25 cellular contexts compared by ENCODE assay signal in the genomic region with DNA sequence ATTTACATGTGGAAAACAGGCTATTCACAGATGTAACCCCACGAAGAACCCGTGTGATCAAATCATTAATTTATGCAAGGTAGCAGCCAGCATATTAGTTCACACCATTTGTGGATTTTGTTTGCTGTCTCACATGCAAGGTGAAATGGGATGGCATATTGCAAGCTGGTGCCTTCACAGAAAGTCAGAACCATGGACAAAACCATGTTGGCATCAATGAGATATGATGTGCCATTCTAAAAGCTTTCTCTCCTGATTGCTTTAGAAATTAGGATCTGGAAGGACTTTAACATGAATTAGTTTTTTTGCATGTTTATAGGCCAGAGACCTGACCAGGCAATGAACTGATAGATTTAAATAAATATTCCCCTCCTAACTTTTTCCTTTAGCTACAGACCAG.
DNase-seq lines count a peak whose midpoint lies in the region; ATAC-seq and TF ChIP-seq lines count a peak whose summit lies in the region.
"Had no signal": no experiment of that assay in that cellular context is flagged by ENCODE, and none has a peak within 500 bp of the region (broad histone marks: within the 10 kb centered on the region; RNA-seq: fewer than 3 reads in every experiment).

No MANE protein-coding gene starts in this region.

- peaks cover 55% of the 10 kb centered on the region for H3F3A ChIP-seq in neural progenitor cell (ENCODE audit: low read depth)

- ATAC-seq in GM21447 (IDR thresholded peaks at IDR 0.05; ENCODE audit: unreplicated experiment) (no peak), GM19395 (IDR thresholded peaks at IDR 0.05; ENCODE audit: unreplicated experiment) (no peak)
- ATAC-seq: K562, Right ventricle myocardium inferior had no signal

- H3K4me3 ChIP-seq in dorsolateral prefrontal cortex (no peak overlapping the region), neural progenitor cell (no peak overlapping the region)
- H3K4me3 ChIP-seq: BLaER1, K562, PC-9, SJCRH30 had no signal

- no peak overlapping the region for H3K4me2 ChIP-seq in neural progenitor cell
- H3K4me2 ChIP-seq: BLaER1, PC-9 had no signal

- no peaks in the 10 kb centered on the region for H3K27me3 Mint-ChIP-seq in neural progenitor cell (ENCODE audit: insufficient read depth, low read depth)
- no peaks in the 10 kb centered on the region for H3K27me3 Mint-ChIP-seq in T-helper 2 cell treated with Interferon-gamma antibody and Interleukin-4, amounts not matched to agents 5 μg/mL and 100 μg/mL, for 36 hours (ENCODE audit: low read depth)
- H3K27me3 Mint-ChIP-seq: CD4-positive, CD25-positive, alpha-beta regulatory T cell had no signal

- TF ChIP-seq CTCF in dorsolateral prefrontal cortex (IDR thresholded peaks at IDR 0.05 in 54 of 56, conservative IDR thresholded peaks at IDR 0.05 in 2 of 56; ENCODE audit: low read depth in 1 of 56, partially characterized antibody in 56 of 56) (no peak), neural progenitor cell (IDR thresholded peaks at IDR 0.05) (no peak)

- peaks cover 31% of the 10 kb centered on the region for H3K36me3 Mint-ChIP-seq in neural progenitor cell
- H3K36me3 Mint-ChIP-seq in T-helper 2 cell treated with Interferon-gamma antibody and Interleukin-4, amounts not matched to agents 5 μg/mL and 100 μg/mL, for 36 hours (ENCODE audit: low read depth) = no peaks in the 10 kb centered on the region

- intact Hi-C loops in dorsolateral prefrontal cortex (cut with DNase I) = loop anchor here in 1 of 2 donors (10.0 kb wide), 1 partner anchor 81 kb away; no protein-coding TSS in a partner anchor

- peaks cover 62% of the 10 kb centered on the region for H3K4me1 ChIP-seq in neural progenitor cell

- no peak for TF ChIP-seq EP300 in Ishikawa (IDR thresholded peaks at IDR 0.05; ENCODE audit: borderline replicate concordance)

- peaks cover 49% of the 10 kb centered on the region for H3K4me1 Mint-ChIP-seq in neural progenitor cell
- no peaks in the 10 kb centered on the region for H3K4me1 Mint-ChIP-seq in T-helper 2 cell treated with Interferon-gamma antibody and Interleukin-4, amounts not matched to agents 5 μg/mL and 100 μg/mL, for 36 hours (ENCODE audit: low read depth)
- H3K4me1 Mint-ChIP-seq: CD4-positive, CD25-positive, alpha-beta regulatory T cell had no signal

- no peaks in the 10 kb centered on the region for H3K27me3 ChIP-seq in dorsolateral prefrontal cortex
- no peaks in the 10 kb centered on the region for H3K27me3 ChIP-seq in neural progenitor cell
- H3K27me3 ChIP-seq: BLaER1, SJCRH30 had no signal

- no peaks in the 10 kb centered on the region for H3K9me3 Mint-ChIP-seq in neural progenitor cell
- H3K9me3 Mint-ChIP-seq in T-helper 2 cell treated with Interferon-gamma antibody and Interleukin-4, amounts not matched to agents 5 μg/mL and 100 μg/mL, for 36 hours = no peaks in the 10 kb centered on the region
- H3K9me3 Mint-ChIP-seq: CD4-positive, CD25-positive, alpha-beta regulatory T cell had no signal

- H3K27ac ChIP-seq in dorsolateral prefrontal cortex (peak overlapping the region in 56 of 59 donors; percentile 10 to 89 (median 76)), neural progenitor cell (peak overlapping the region; percentile 19)
- H3K27ac ChIP-seq: BLaER1, PC-9, SJCRH30 had no signal

- H4K20me1 ChIP-seq in neural progenitor cell (ENCODE audit: low read depth) = peaks cover 23% of the 10 kb centered on the region
- H4K20me1 ChIP-seq: BLaER1 had no signal

- H3K27ac Mint-ChIP-seq in neural progenitor cell = no peak overlapping the region
- H3K27ac Mint-ChIP-seq in T-helper 2 cell treated with Interferon-gamma antibody and Interleukin-4, amounts not matched to agents 5 μg/mL and 100 μg/mL, for 36 hours = no peak overlapping the region
- H3K27ac Mint-ChIP-seq: CD4-positive, CD25-positive, alpha-beta regulatory T cell had no signal

- no peak overlapping the region for H2AFZ ChIP-seq in neural progenitor cell (replicated peaks)
- H2AFZ ChIP-seq: PC-9 had no signal

- no peak overlapping the region for H3K9ac ChIP-seq in neural progenitor cell
- H3K9ac ChIP-seq: BLaER1 had no signal

- H3K36me3 ChIP-seq in neural progenitor cell = no peaks in the 10 kb centered on the region

- peaks cover 4% of the 10 kb centered on the region for H3K79me2 ChIP-seq in neural progenitor cell (ENCODE audit: low read depth)

- TF ChIP-seq RAD21 in Ishikawa (IDR thresholded peaks at IDR 0.05; ENCODE audit: low read depth) = no peak

- no peaks in the 10 kb centered on the region for H3K9me3 ChIP-seq in neural progenitor cell (ENCODE audit: low read depth)
- H3K9me3 ChIP-seq: SJCRH30 had no signal

- H3K4me3 Mint-ChIP-seq in neural progenitor cell = no peak overlapping the region
- no peak overlapping the region for H3K4me3 Mint-ChIP-seq in T-helper 2 cell treated with Interferon-gamma antibody and Interleukin-4, amounts not matched to agents 5 μg/mL and 100 μg/mL, for 36 hours
- H3K4me3 Mint-ChIP-seq: CD4-positive, CD25-positive, alpha-beta regulatory T cell had no signal

- DNase-seq in DMS 273 (lab: John Stamatoyannopoulos, UW; ENCODE audit: unreplicated experiment) (peak; percentile 55), DMS 273 treated with DMSO at 0.1 percent for 48 hours (lab: John Stamatoyannopoulos, UW) (no peak), dorsolateral prefrontal cortex (no peak), neural progenitor cell (ENCODE audit: low spot score) (no peak)
- DNase-seq in T-helper 2 cell treated with Interferon-gamma antibody and Interleukin-4, amounts not matched to agents 5 μg/mL and 100 μg/mL, for 36 hours (ENCODE audit: low spot score) = no peak
- DNase-seq: 8988T; CD4-positive, CD25-positive, alpha-beta regulatory T cell; DMS79; EL; GDM1; H7; Kasumi-1; NCI-H1092 treated with DMSO at 0.1 percent for 48 hours; NCI-H1436; NCI-H187 treated with DMSO at 0.1 percent for 48 hours; NCI-H2107; NCI-H524; PC-9; SJCRH30 had no signal

TF ChIP-seq in Ishikawa, 13 proteins besides CTCF, POLR2A, EP300 and RAD21:
- no peak for TF ChIP-seq CREB1 (IDR thresholded peaks at IDR 0.05; ENCODE audit: low read depth)
- peak; percentile 66 for TF ChIP-seq REST (IDR thresholded peaks at IDR 0.05; ENCODE audit: low read depth)
